Comparison of ENCODE assay signal across 10 cellular contexts in genomic region chr22:19959043-19959586, GRCh38. TPM values are rescaled to one million over a fixed set of nuclear protein-coding genes. Genes with fewer than 3 reads are reported as not detected.
DNase-seq lines count a peak whose midpoint lies in the region; ATAC-seq and TF ChIP-seq lines count a peak whose summit lies in the region.
"Had no signal": no experiment of that assay in that cellular context is flagged by ENCODE, and none has a peak within 500 bp of the region (broad histone marks: within the 10 kb centered on the region; RNA-seq: fewer than 3 reads in every experiment).

No MANE protein-coding gene starts in this region.

- H2AK5ac ChIP-seq in mesenchymal stem cell (ENCODE audit: low read length, severe bottlenecking), result peak overlapping the region; percentile 64

- H2AFZ ChIP-seq in mesenchymal stem cell (ENCODE audit: low read depth, low read length), result no peak overlapping the region
- H2AFZ ChIP-seq: PC-9 had no signal

- H3K79me1 ChIP-seq in mesenchymal stem cell (replicated peaks; ENCODE audit: low read length, poor library complexity, severe bottlenecking), result peaks cover 2% of the 10 kb centered on the region

- H2BK5ac ChIP-seq in mesenchymal stem cell (ENCODE audit: low read depth, low read length, poor library complexity, severe bottlenecking), result peak overlapping the region; percentile 20

- peak overlapping the region; percentile 64 for H4K8ac ChIP-seq in mesenchymal stem cell (ENCODE audit: low read length)

- BruUV-seq in MCF 10A (replicated peaks; lab: Mats Ljungman, UMichigan), result no TSS peak

- TF ChIP-seq POLR2A in vagina (IDR thresholded peaks at IDR 0.05), result no peak

- H3K9ac ChIP-seq in mesenchymal stem cell (ENCODE audit: low read length), result peak overlapping the region; percentile 83

- peaks cover 24% of the 10 kb centered on the region for H3K36me3 Mint-ChIP-seq in MCF 10A (ENCODE audit: insufficient read depth, unreplicated experiment)
- H3K36me3 Mint-ChIP-seq in activated CD4-positive, alpha-beta memory T cell treated with anti-CD3 and anti-CD28 coated beads for 36 hours, result no peaks in the 10 kb centered on the region

- H2BK12ac ChIP-seq in mesenchymal stem cell (ENCODE audit: low read length in 2 of 2), result no peak overlapping the region

- H3K4me1 Mint-ChIP-seq in MCF 10A (ENCODE audit: insufficient read depth, unreplicated experiment), result peaks cover 5% of the 10 kb centered on the region
- peaks cover 14% of the 10 kb centered on the region for H3K4me1 Mint-ChIP-seq in activated CD4-positive, alpha-beta memory T cell treated with anti-CD3 and anti-CD28 coated beads for 36 hours (ENCODE audit: low read depth)

- H2BK120ac ChIP-seq in mesenchymal stem cell (ENCODE audit: low read depth, low read length), result peak overlapping the region; percentile 67

- no peak for TF ChIP-seq CTCF in MCF 10A (IDR thresholded peaks at IDR 0.05; ENCODE audit: unreplicated experiment)
- no peak for TF ChIP-seq CTCF in vagina (IDR thresholded peaks at IDR 0.05)

- H3K9me3 ChIP-seq in esophagus (ENCODE audit: control insufficient read depth in 2 of 2, insufficient read depth in 1 of 2, low read depth in 1 of 2, low read length in 1 of 2) (no peaks in the 10 kb centered on the region), mesenchymal stem cell (ENCODE audit: control insufficient read depth, low read length) (no peaks in the 10 kb centered on the region), vagina (no peaks in the 10 kb centered on the region)

- no peak overlapping the region for H3K23ac ChIP-seq in mesenchymal stem cell (ENCODE audit: low read length in 2 of 2)

- H3K4me3 ChIP-seq in esophagus (ENCODE audit: low read depth in 1 of 2, low read length in 2 of 2) (peak overlapping the region; percentile 9 to 41), mesenchymal stem cell (ENCODE audit: insufficient read depth in 1 of 2, low read depth in 1 of 2, low read length in 2 of 2) (peak overlapping the region; percentile 30 to 78), vagina (peak overlapping the region; percentile 25 to 26)
- H3K4me3 ChIP-seq: PC-9 had no signal

- H4K91ac ChIP-seq in mesenchymal stem cell (ENCODE audit: low read length), result peak overlapping the region; percentile 71

- WGBS in esophagus, 2 donors, result 22 to 28% methylated on average over 24 to 30 of the region's 30 CpGs
- WGBS in mesenchymal stem cell, result 15% methylated on average over 25 of the region's 30 CpGs

- POLR2A ChIA-PET in MCF 10A (lab: Yijun Ruan, JAX), result interaction anchor here (0.6 to 0.7 kb wide), 2 partner anchors 10 to 159 kb away, joined by 3 read pairs; no protein-coding TSS in a partner anchor
- POLR2A ChIA-PET in activated CD4-positive, alpha-beta memory T cell treated with anti-CD3 and anti-CD28 coated beads for 36 hours (lab: Charles Lee), result no interaction called here

- peak overlapping the region; percentile 88 for H3K4me2 ChIP-seq in mesenchymal stem cell (ENCODE audit: low read length, poor library complexity, severe bottlenecking)
- H3K4me2 ChIP-seq: PC-9 had no signal

- peak; percentile 57 to 93 for DNase-seq in T47D (ENCODE audit: low read depth in 1 of 2, low spot score in 1 of 2)
- no peak for DNase-seq in MCF 10A (ENCODE audit: unreplicated experiment)
- peak; percentile 88 for DNase-seq in mesenchymal stem cell
- no peak for DNase-seq in vagina (ENCODE audit: extremely low spot score in 2 of 2)
- no peak for DNase-seq in activated gamma-delta T cell treated with Interleukin-2 at 50 U/mL for 16 hours
- DNase-seq in activated CD4-positive, alpha-beta memory T cell treated with anti-CD3 and anti-CD28 coated beads for 36 hours, result no peak
- DNase-seq: activated naive CD8-positive, alpha-beta T cell treated with anti-CD3 and anti-CD28 coated beads, Interleukin-2, amount 50 U/mL, for 24 hours had no signal

- H3K4me1 ChIP-seq in esophagus (ENCODE audit: control insufficient read depth in 2 of 2, insufficient read depth in 2 of 2, low read length in 1 of 2) (peaks cover 11 to 40% of the 10 kb centered on the region in 2 donors), mesenchymal stem cell (ENCODE audit: control insufficient read depth, insufficient read depth, low read depth, low read length) (peaks cover 39% of the 10 kb centered on the region), vagina (peaks cover 62% of the 10 kb centered on the region)

- H3K36me3 ChIP-seq in esophagus (ENCODE audit: control insufficient read depth in 2 of 2, insufficient read depth in 2 of 2, low read length in 1 of 2), result peaks cover 0 to 6% of the 10 kb centered on the region in 2 donors
- H3K36me3 ChIP-seq in mesenchymal stem cell (ENCODE audit: control insufficient read depth in 1 of 2, insufficient read depth in 2 of 2, low read depth in 1 of 2, low read length in 2 of 2), result peaks cover 6 to 32% of the 10 kb centered on the region in 2 experiments
- peaks cover 0 to 8% of the 10 kb centered on the region in 2 donors for H3K36me3 ChIP-seq in vagina

- intact Hi-C loops in MCF 10A (cut with micrococcal nuclease) (no loop called here), vagina (cut with DNase I) (no loop called here)
- intact Hi-C loops in activated CD4-positive, alpha-beta memory T cell treated with anti-CD3 and anti-CD28 coated beads for 36 hours (cut with micrococcal nuclease), result no loop called here

- peak overlapping the region; percentile 8 to 22 for H3K27ac ChIP-seq in esophagus (ENCODE audit: low read depth in 2 of 2, low read length in 1 of 2)
- peak overlapping the region; percentile 28 for H3K27ac ChIP-seq in mesenchymal stem cell (ENCODE audit: low read length, poor library complexity, severe bottlenecking)
- H3K27ac ChIP-seq in vagina, result peak overlapping the region; percentile 64
- H3K27ac ChIP-seq: PC-9 had no signal

- peak overlapping the region; percentile 33 to 78 for H3K18ac ChIP-seq in mesenchymal stem cell (ENCODE audit: low read depth in 1 of 2, low read length in 2 of 2)

- in situ Hi-C loops in T47D (cut with HindIII; ENCODE audit: low pct_unique_long_range_greater_than_20kb, low sequenced_read_pairs), result no loop called here

- CTCF ChIA-PET in MCF 10A (lab: Yijun Ruan, JAX), result interaction anchor here (0.6 to 0.8 kb wide), 2 partner anchors 202 to 466 kb away, joined by 3 read pairs; no protein-coding TSS in a partner anchor
- CTCF ChIA-PET in activated CD4-positive, alpha-beta memory T cell treated with anti-CD3 and anti-CD28 coated beads for 36 hours (lab: Charles Lee), result interaction anchor here (0.7 kb wide), 1 partner anchor 20 kb away, joined by 3 read pairs; no protein-coding TSS in a partner anchor

- no peak overlapping the region for H3K14ac ChIP-seq in mesenchymal stem cell (ENCODE audit: low read length in 2 of 2)

- peak overlapping the region; percentile 70 to 74 for H3K4ac ChIP-seq in mesenchymal stem cell (ENCODE audit: low read depth in 1 of 2, low read length in 2 of 2)

- H3K4me3 Mint-ChIP-seq in MCF 10A (ENCODE audit: unreplicated experiment), result no peak overlapping the region
- H3K4me3 Mint-ChIP-seq in activated CD4-positive, alpha-beta memory T cell treated with anti-CD3 and anti-CD28 coated beads for 36 hours, result no peak overlapping the region
- H3K4me3 Mint-ChIP-seq: activated naive CD8-positive, alpha-beta T cell treated with anti-CD3 and anti-CD28 coated beads, Interleukin-2, amount 50 U/mL, for 24 hours had no signal

- no peaks in the 10 kb centered on the region for H3K9me3 Mint-ChIP-seq in MCF 10A (ENCODE audit: unreplicated experiment)
- H3K9me3 Mint-ChIP-seq in activated CD4-positive, alpha-beta memory T cell treated with anti-CD3 and anti-CD28 coated beads for 36 hours, result no peaks in the 10 kb centered on the region
- H3K9me3 Mint-ChIP-seq: activated naive CD8-positive, alpha-beta T cell treated with anti-CD3 and anti-CD28 coated beads, Interleukin-2, amount 50 U/mL, for 24 hours had no signal

- H3K27me3 Mint-ChIP-seq in MCF 10A (ENCODE audit: insufficient read depth, unreplicated experiment), result no peaks in the 10 kb centered on the region
- H3K27me3 Mint-ChIP-seq in activated CD4-positive, alpha-beta memory T cell treated with anti-CD3 and anti-CD28 coated beads for 36 hours, result no peaks in the 10 kb centered on the region
- H3K27me3 Mint-ChIP-seq: activated naive CD8-positive, alpha-beta T cell treated with anti-CD3 and anti-CD28 coated beads, Interleukin-2, amount 50 U/mL, for 24 hours had no signal

- no peaks in the 10 kb centered on the region for H3K27me3 ChIP-seq in esophagus (ENCODE audit: control insufficient read depth in 1 of 2, insufficient read depth in 2 of 2, low read length in 2 of 2)
- H3K27me3 ChIP-seq in mesenchymal stem cell (ENCODE audit: control insufficient read depth in 1 of 2, insufficient read depth in 1 of 2, low read length in 2 of 2), result no peaks in the 10 kb centered on the region
- no peaks in the 10 kb centered on the region for H3K27me3 ChIP-seq in vagina

- no peak overlapping the region for H3K27ac Mint-ChIP-seq in MCF 10A (ENCODE audit: low read depth, unreplicated experiment)
- no peak overlapping the region for H3K27ac Mint-ChIP-seq in activated CD4-positive, alpha-beta memory T cell treated with anti-CD3 and anti-CD28 coated beads for 36 hours
- H3K27ac Mint-ChIP-seq: activated naive CD8-positive, alpha-beta T cell treated with anti-CD3 and anti-CD28 coated beads, Interleukin-2, amount 50 U/mL, for 24 hours had no signal

- no peak for ATAC-seq in GM19397 (IDR thresholded peaks at IDR 0.05; ENCODE audit: unreplicated experiment)
- ATAC-seq: activated naive CD8-positive, alpha-beta T cell treated with anti-CD3 and anti-CD28 coated beads, Interleukin-2, amount 50 U/mL, for 24 hours had no signal

- H2BK15ac ChIP-seq in mesenchymal stem cell (ENCODE audit: low read depth, poor library complexity, severe bottlenecking), result no peak overlapping the region

RNA-seq across cellular contexts. Expression of gene TXNRD2, which starts 17.5 kb away (rescaled TPM):
- total RNA-seq in MCF 10A (2022) (28.7 and 39.9 TPM in 2 replicates), vagina (13.5 TPM)
- polyA plus RNA-seq in esophagus, result 10 to 100 TPM in 1 of 2 donors, 1 to 10 TPM in 1; 9.6 to 20.6 TPM
- 5.8 TPM for polyA plus RNA-seq in mesenchymal stem cell (2013, experiment 1 of 2)
- 6.0 TPM for polyA plus RNA-seq in mesenchymal stem cell (2013, experiment 2 of 2)
- total RNA-seq in activated CD4-positive, alpha-beta memory T cell treated with anti-CD3 and anti-CD28 coated beads for 36 hours, result 10 to 100 TPM; 23.3 to 23.4 TPM

RNA-seq across cellular contexts. Expression of gene COMT, which starts 17.5 kb away (rescaled TPM):
- 196 and 208 TPM in 2 replicates for total RNA-seq in MCF 10A (2022)
- 100 to 1,000 TPM; 178 to 218 TPM for polyA plus RNA-seq in esophagus
- 51.6 TPM for polyA plus RNA-seq in mesenchymal stem cell (2013, experiment 1 of 2)
- 55.0 TPM for polyA plus RNA-seq in mesenchymal stem cell (2013, experiment 2 of 2)
- 240 TPM for total RNA-seq in vagina
- 10 to 100 TPM; 61.7 to 66.1 TPM for total RNA-seq in activated CD4-positive, alpha-beta memory T cell treated with anti-CD3 and anti-CD28 coated beads for 36 hours

RNA-seq across cellular contexts. Expression of gene ARVCF, which starts 57.5 kb away (rescaled TPM):
- total RNA-seq in MCF 10A (2022), result 7.5 and 11.8 TPM in 2 replicates
- 1 to 10 TPM; 3.4 to 5.5 TPM for polyA plus RNA-seq in esophagus
- polyA plus RNA-seq in mesenchymal stem cell (2013, experiment 1 of 2), result 3.0 TPM
- 3.2 TPM for polyA plus RNA-seq in mesenchymal stem cell (2013, experiment 2 of 2)
- 10.8 TPM for total RNA-seq in vagina
- 1 to 10 TPM; 1.5 to 2.4 TPM for total RNA-seq in activated CD4-positive, alpha-beta memory T cell treated with anti-CD3 and anti-CD28 coated beads for 36 hours

Comparison
In these comparisons a context has a peak if more than half of its experiments do, and no peak if none do; other contexts are left out.
1. DNase-seq: peak in T47D (2 of 2) and mesenchymal stem cell (single experiment); none in MCF 10A (single experiment), vagina (0 of 2), activated gamma-delta T cell treated with Interleukin-2 at 50 U/mL for 16 hours (single experiment) and activated CD4-positive, alpha-beta memory T cell treated with anti-CD3 and anti-CD28 coated beads for 36 hours (single experiment).
2. Peak in every context shown above with its lines, with median percentiles within 50 percentile points of each other: H3K27ac ChIP-seq and H3K4me3 ChIP-seq.